15 cellular contexts compared by ENCODE assay signal in genomic region chr3:112407888-112408702, GRCh38.
A peak's percentile ranks its signal among the peaks of the same experiment; 100 is the strongest.
DNase-seq lines count a peak whose midpoint lies in the region; ATAC-seq and TF ChIP-seq lines count a peak whose summit lies in the region.
"Had no signal": no experiment of that assay in that cellular context is flagged by ENCODE, and none has a peak within 500 bp of the region (broad histone marks: within the 10 kb centered on the region; RNA-seq: fewer than 3 reads in every experiment).

No MANE protein-coding gene starts in this region.

- no peak for DNase-seq in coronary artery (ENCODE audit: low spot score)
- no peak for DNase-seq in PC-9
- DNase-seq in lower leg skin (ENCODE audit: low spot score in 2 of 2): no peak
- DNase-seq in NOMO-1 treated with DMSO at 0.1 percent for 48 hours (lab: John Stamatoyannopoulos, UW; ENCODE audit: unreplicated experiment): no peak
- DNase-seq in sigmoid colon: no peak
- DNase-seq: CD8-positive, alpha-beta T cell; head of caudate nucleus; NCI-H1092 treated with DMSO at 0.1 percent for 48 hours; NCI-H69; psoas muscle; stimulated activated CD4-positive, alpha-beta T cell treated with anti-CD3 and anti-CD28 coated beads, Interleukin-4, amount 100 ng/mL, for 24 hours had no signal

- no peaks in the 10 kb centered on the region for H3K9me3 Mint-ChIP-seq in stimulated activated memory B cell treated with anti-CD40 and anti-IgM and Interleukin-4, amounts not matched to agents 10 μg/mL and 1 μg/mL and 100 μg/mL, for 72 hours
- H3K9me3 Mint-ChIP-seq: CD8-positive, alpha-beta T cell had no signal

- ATAC-seq in GM18907 (IDR thresholded peaks at IDR 0.05; ENCODE audit: unreplicated experiment) (peak; percentile 28), HG02884 (IDR thresholded peaks at IDR 0.05; ENCODE audit: unreplicated experiment) (peak; percentile 46)
- ATAC-seq in stimulated activated memory B cell treated with anti-CD40 and anti-IgM and Interleukin-4, amounts not matched to agents 10 μg/mL and 1 μg/mL and 100 μg/mL, for 72 hours: no peak
- ATAC-seq: CD8-positive, alpha-beta T cell; psoas muscle had no signal

- no peak overlapping the region for H3K4me2 ChIP-seq in PC-9

- H3K27ac Mint-ChIP-seq in stimulated activated memory B cell treated with anti-CD40 and anti-IgM and Interleukin-4, amounts not matched to agents 10 μg/mL and 1 μg/mL and 100 μg/mL, for 72 hours: peak overlapping the region; percentile 93
- H3K27ac Mint-ChIP-seq: CD8-positive, alpha-beta T cell had no signal

- H3K4me3 Mint-ChIP-seq in stimulated activated memory B cell treated with anti-CD40 and anti-IgM and Interleukin-4, amounts not matched to agents 10 μg/mL and 1 μg/mL and 100 μg/mL, for 72 hours: no peak overlapping the region
- H3K4me3 Mint-ChIP-seq: CD8-positive, alpha-beta T cell had no signal

- no peaks in the 10 kb centered on the region for H4K20me1 ChIP-seq in PC-9 (ENCODE audit: insufficient read depth)

- peaks cover 35% of the 10 kb centered on the region for H3K4me1 Mint-ChIP-seq in stimulated activated memory B cell treated with anti-CD40 and anti-IgM and Interleukin-4, amounts not matched to agents 10 μg/mL and 1 μg/mL and 100 μg/mL, for 72 hours

- H3K36me3 Mint-ChIP-seq in stimulated activated memory B cell treated with anti-CD40 and anti-IgM and Interleukin-4, amounts not matched to agents 10 μg/mL and 1 μg/mL and 100 μg/mL, for 72 hours: no peaks in the 10 kb centered on the region
- H3K36me3 Mint-ChIP-seq: brain; CD8-positive, alpha-beta T cell had no signal

- CTCF ChIA-PET in PC-9 (lab: Charles Lee): no interaction called here

- H3K36me3 ChIP-seq in PC-9 (ENCODE audit: low read depth) (no peaks in the 10 kb centered on the region), sigmoid colon (no peaks in the 10 kb centered on the region)

- no TSS peak for BruUV-seq in PC-9 (replicated peaks; lab: Mats Ljungman, UMichigan)

- H3K27ac ChIP-seq in coronary artery: peak overlapping the region; percentile 25 to 47
- no peak overlapping the region for H3K27ac ChIP-seq in PC-9
- H3K27ac ChIP-seq in sigmoid colon: peak overlapping the region in 1 of 4 donors; percentile 56
- H3K27ac ChIP-seq: psoas muscle had no signal

- H3K4me1 ChIP-seq in PC-9 (replicated peaks; ENCODE audit: insufficient read depth) (no peaks in the 10 kb centered on the region), sigmoid colon (peaks cover 0 to 9% (median 0%) of the 10 kb centered on the region in 4 donors)
- H3K4me1 ChIP-seq: psoas muscle had no signal

- no peaks in the 10 kb centered on the region for H3F3A ChIP-seq in PC-9 (ENCODE audit: insufficient read depth, low read depth)

- no peaks in the 10 kb centered on the region for H3K9me2 ChIP-seq in PC-9 (ENCODE audit: insufficient read depth)

- no peaks in the 10 kb centered on the region for H3K27me3 Mint-ChIP-seq in stimulated activated memory B cell treated with anti-CD40 and anti-IgM and Interleukin-4, amounts not matched to agents 10 μg/mL and 1 μg/mL and 100 μg/mL, for 72 hours
- H3K27me3 Mint-ChIP-seq: brain had no signal

- H3K9me3 ChIP-seq in PC-9 (ENCODE audit: insufficient read depth, low read depth): no peaks in the 10 kb centered on the region
- H3K9me3 ChIP-seq in sigmoid colon: no peaks in the 10 kb centered on the region
- H3K9me3 ChIP-seq: psoas muscle had no signal

- H3K27me3 ChIP-seq in PC-9 (ENCODE audit: insufficient read depth, low read depth): no peaks in the 10 kb centered on the region
- H3K27me3 ChIP-seq in sigmoid colon: no peaks in the 10 kb centered on the region

- H3K79me2 ChIP-seq in PC-9 (ENCODE audit: low read depth): no peaks in the 10 kb centered on the region

- no peak for TF ChIP-seq CTCF in coronary artery (IDR thresholded peaks at IDR 0.05)
- TF ChIP-seq CTCF in PC-9 (conservative IDR thresholded peaks at IDR 0.05): no peak
- no peak for TF ChIP-seq CTCF in lower leg skin (IDR thresholded peaks at IDR 0.05)
- TF ChIP-seq CTCF in sigmoid colon (IDR thresholded peaks at IDR 0.05): no peak

- POLR2A ChIA-PET in PC-9 (lab: Charles Lee; ENCODE audit: unreplicated experiment): no interaction called here

- intact Hi-C loops in PC-9 (cut with micrococcal nuclease; ENCODE audit: unreplicated experiment) (no loop called here), lower leg skin (cut with DNase I; ENCODE audit: low total_unique reads) (no loop called here), sigmoid colon (cut with DNase I) (no loop called here)

- 77 to 87% methylated on average over 2 of the region's 2 CpGs for WGBS in lower leg skin, 2 donors
- 22 to 69% methylated on average over 2 of the region's 2 CpGs for WGBS in sigmoid colon, 2 donors

- no peak overlapping the region for H2AFZ ChIP-seq in PC-9

- TF ChIP-seq EP300 in sigmoid colon (IDR thresholded peaks at IDR 0.05): no peak

- TF ChIP-seq POLR2A in lower leg skin (IDR thresholded peaks at IDR 0.05) (no peak), sigmoid colon (IDR thresholded peaks at IDR 0.05) (no peak)

- H3K4me3 ChIP-seq in coronary artery: no peak overlapping the region
- no peak overlapping the region for H3K4me3 ChIP-seq in PC-9
- H3K4me3 ChIP-seq in lower leg skin (ENCODE audit: low read depth, poor library complexity, severe bottlenecking): no peak overlapping the region
- no peak overlapping the region for H3K4me3 ChIP-seq in sigmoid colon
- H3K4me3 ChIP-seq: psoas muscle had no signal
